ENCODE assay signal across 16 cellular contexts in genomic region chr17:40028595-40028994, GRCh38. TPM values are rescaled to one million over a fixed set of nuclear protein-coding genes. Genes with fewer than 3 reads are reported as not detected.
DNase-seq lines count a peak whose midpoint lies in the region; ATAC-seq and TF ChIP-seq lines count a peak whose summit lies in the region.
"Had no signal": no experiment of that assay in that cellular context is flagged by ENCODE, and none has a peak within 500 bp of the region (broad histone marks: within the 10 kb centered on the region; RNA-seq: fewer than 3 reads in every experiment).

No MANE protein-coding gene starts in this region.

- no peaks in the 10 kb centered on the region for H3K27me3 ChIP-seq in endodermal cell (ENCODE audit: control insufficient read depth, insufficient read depth, low read length, poor library complexity, severe bottlenecking)

- no peaks in the 10 kb centered on the region for H3K4me1 Mint-ChIP-seq in endodermal cell

- no peak overlapping the region for H3K4me3 Mint-ChIP-seq in endodermal cell
- H3K4me3 Mint-ChIP-seq: B cell; CD4-positive, alpha-beta memory T cell had no signal

- intact Hi-C loops in left colon (cut with DNase I, micrococcal nuclease): loop anchor here in 1 of 2 donors (10.0 kb wide), 1 partner anchor 146 kb away; the partner anchor contains the start of gene RAPGEFL1

- peaks cover 60% of the 10 kb centered on the region for H3K36me3 ChIP-seq in endodermal cell (ENCODE audit: control insufficient read depth, insufficient read depth, low read length)

- no peaks in the 10 kb centered on the region for H3K9me3 ChIP-seq in endodermal cell (ENCODE audit: control insufficient read depth, low read length)
- H3K9me3 ChIP-seq: HAP-1 had no signal

- H3K4me3 ChIP-seq in endodermal cell (ENCODE audit: low read length): no peak overlapping the region
- H3K4me3 ChIP-seq: HAP-1 had no signal

- peak; percentile 0 for DNase-seq in GM03348 (ENCODE audit: low spot score)
- DNase-seq in RWPE1 (ENCODE audit: low spot score): no peak
- DNase-seq in endodermal cell: peak; percentile 39
- DNase-seq in NCI-H748 treated with DMSO at 0.1 percent for 48 hours (lab: John Stamatoyannopoulos, UW): no peak
- DNase-seq in activated CD4-positive, alpha-beta T cell treated with anti-CD3 and anti-CD28 coated beads, Interleukin-2, amount 50 U/mL, for 48 hours: no peak
- no peak for DNase-seq in left colon
- DNase-seq: C1 segment of cervical spinal cord; CD4-positive, alpha-beta memory T cell; DMS153; DMS79 treated with DMSO at 0.1 percent for 48 hours; EL; GOT3 had no signal

- POLR2A ChIA-PET in RWPE1 (lab: Yijun Ruan, JAX; ENCODE audit: low non-redundant PET): no interaction called here

- 95 to 99% methylated on average over 12 to 13 of the region's 13 CpGs for WGBS in endodermal cell (ENCODE audit: insufficient coverage in 1 of 2, insufficient read length in 1 of 2), 2 experiments

- H3K27ac Mint-ChIP-seq in endodermal cell: no peak overlapping the region
- H3K27ac Mint-ChIP-seq: B cell; CD4-positive, alpha-beta memory T cell had no signal

- H3K4me1 ChIP-seq in endodermal cell (ENCODE audit: control insufficient read depth, insufficient read depth, low read length): no peaks in the 10 kb centered on the region
- H3K4me1 ChIP-seq: HAP-1 had no signal

- TF ChIP-seq CTCF in RWPE1 (conservative IDR thresholded peaks at IDR 0.05; ENCODE audit: low read depth): no peak
- TF ChIP-seq CTCF in endodermal cell (conservative IDR thresholded peaks at IDR 0.05): no peak

- H3K9ac ChIP-seq in endodermal cell (ENCODE audit: extremely low read depth, low read length, poor library complexity, severe bottlenecking): no peak overlapping the region

- H3K27me3 Mint-ChIP-seq in endodermal cell (ENCODE audit: insufficient read depth): no peaks in the 10 kb centered on the region
- H3K27me3 Mint-ChIP-seq: B cell; CD4-positive, alpha-beta memory T cell had no signal

- no peak for ATAC-seq in GM21447 (IDR thresholded peaks at IDR 0.05; ENCODE audit: unreplicated experiment)
- ATAC-seq in left colon: no peak
- ATAC-seq: HepG2 had no signal

- no peaks in the 10 kb centered on the region for H3K9me3 Mint-ChIP-seq in endodermal cell
- H3K9me3 Mint-ChIP-seq: CD4-positive, alpha-beta memory T cell had no signal

- H3K27ac ChIP-seq in RWPE1 (peak overlapping the region; percentile 99), endodermal cell (ENCODE audit: low read depth, low read length) (no peak overlapping the region)

- CTCF ChIA-PET in RWPE1 (lab: Yijun Ruan, JAX): interaction anchor here (0.6 to 3.9 kb wide), 4 partner anchors 13 to 46 kb away, joined by 3 to 57 read pairs (median 10); partner anchors contain the start of gene CSF3

- peaks cover 62% of the 10 kb centered on the region for H3K36me3 Mint-ChIP-seq in endodermal cell (ENCODE audit: low read depth)

RNA-seq across cellular contexts. Expression of gene CSF3, which starts 13.4 kb away (rescaled TPM):
- not detected for total RNA-seq in endodermal cell
- not detected for polyA plus RNA-seq in endodermal cell (2013, experiment 1 of 2)
- not detected for polyA plus RNA-seq in endodermal cell (2013, experiment 2 of 2)
- under 1 TPM; 0.20 to 0.67 TPM for total RNA-seq in left colon
- total RNA-seq: B cell; CD4-positive, alpha-beta memory T cell; HepG2 had no signal
- polyA plus RNA-seq: CD4-positive, alpha-beta memory T cell had no signal

RNA-seq across cellular contexts. Expression of gene MED24, which starts 25.6 kb away (rescaled TPM):
- total RNA-seq in endodermal cell: 100 to 1,000 TPM; 106 to 124 TPM
- polyA plus RNA-seq in endodermal cell (2013, experiment 1 of 2): 119 TPM
- polyA plus RNA-seq in endodermal cell (2013, experiment 2 of 2): 101 TPM
- total RNA-seq in left colon: 100 to 1,000 TPM in 1 of 2 donors, 10 to 100 TPM in 1; 63.4 to 108 TPM

RNA-seq across cellular contexts. Expression of gene THRA, which starts 34.2 kb away (rescaled TPM):
- total RNA-seq in endodermal cell: 10 to 100 TPM; 12.7 to 14.4 TPM
- 16.0 TPM for polyA plus RNA-seq in endodermal cell (2013, experiment 1 of 2)
- 15.5 TPM for polyA plus RNA-seq in endodermal cell (2013, experiment 2 of 2)
- total RNA-seq in left colon: 10 to 100 TPM; 48.4 to 56.3 TPM

RNA-seq across cellular contexts. Expression of gene PSMD3, which starts 48.0 kb away (rescaled TPM):
- total RNA-seq in endodermal cell (100 to 1,000 TPM; 152 to 164 TPM), left colon (100 to 1,000 TPM in 1 of 2 donors, 10 to 100 TPM in 1; 97.5 to 109 TPM)
- polyA plus RNA-seq in endodermal cell (2013, experiment 1 of 2): 142 TPM
- 132 TPM for polyA plus RNA-seq in endodermal cell (2013, experiment 2 of 2)

Comparison
In these comparisons a context has a peak if more than half of its experiments do, and no peak if none do; other contexts are left out.
1. DNase-seq: peak in GM03348 (single experiment) and endodermal cell (single experiment); none in RWPE1 (single experiment), NCI-H748 treated with DMSO at 0.1 percent for 48 hours (single experiment), activated CD4-positive, alpha-beta T cell treated with anti-CD3 and anti-CD28 coated beads, Interleukin-2, amount 50 U/mL, for 48 hours (0 of 2) and left colon (0 of 2).